ENCODE assay signal across 1 cellular context in the genomic region with DNA sequence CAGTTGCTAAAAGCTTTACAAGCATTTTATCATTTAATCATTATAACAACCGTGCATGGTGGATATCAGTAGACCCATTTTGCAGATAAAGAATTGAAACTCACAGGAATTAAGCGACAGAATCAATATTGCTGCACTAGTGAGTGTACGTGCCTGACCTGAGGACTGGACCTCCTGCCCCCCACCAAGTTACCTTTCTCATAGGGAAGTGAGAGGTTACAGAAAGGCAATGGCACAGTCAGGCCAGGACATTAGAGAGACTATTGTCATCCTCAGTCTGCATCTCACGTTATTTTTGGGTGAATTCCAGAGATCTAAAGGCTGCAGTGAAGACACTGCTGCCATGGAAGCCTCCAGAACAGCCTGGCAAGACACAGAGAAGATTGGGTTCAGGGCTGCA.
TF ChIP-seq lines count a peak whose summit lies in the region.

No MANE protein-coding gene starts in this region.

TF ChIP-seq in GM12878, 131 proteins besides CTCF, POLR2A, EP300 and RAD21 (continued from another document and continues in another):
- peak; percentile 29 for TF ChIP-seq IKZF1 (conservative IDR thresholded peaks at IDR 0.05)
- TF ChIP-seq CBX5 (IDR thresholded peaks at IDR 0.05; ENCODE audit: low read depth): no peak
- no peak for TF ChIP-seq BRCA1 (IDR thresholded peaks at IDR 0.05; ENCODE audit: low read depth, low read length)
- TF ChIP-seq, protein P1, sequence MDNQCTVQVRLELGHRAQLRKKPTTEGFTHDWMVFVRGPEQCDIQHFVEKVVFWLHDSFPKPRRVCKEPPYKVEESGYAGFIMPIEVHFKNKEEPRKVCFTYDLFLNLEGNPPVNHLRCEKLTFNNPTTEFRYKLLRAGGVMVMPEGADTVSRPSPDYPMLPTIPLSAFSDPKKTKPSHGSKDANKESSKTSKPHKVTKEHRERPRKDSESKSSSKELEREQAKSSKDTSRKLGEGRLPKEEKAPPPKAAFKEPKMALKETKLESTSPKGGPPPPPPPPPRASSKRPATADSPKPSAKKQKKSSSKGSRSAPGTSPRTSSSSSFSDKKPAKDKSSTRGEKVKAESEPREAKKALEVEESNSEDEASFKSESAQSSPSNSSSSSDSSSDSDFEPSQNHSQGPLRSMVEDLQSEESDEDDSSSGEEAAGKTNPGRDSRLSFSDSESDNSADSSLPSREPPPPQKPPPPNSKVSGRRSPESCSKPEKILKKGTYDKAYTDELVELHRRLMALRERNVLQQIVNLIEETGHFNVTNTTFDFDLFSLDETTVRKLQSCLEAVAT (IDR thresholded peaks at IDR 0.05): no peak
- TF ChIP-seq RAD51 (IDR thresholded peaks at IDR 0.05): no peak
- TF ChIP-seq BHLHE40 (IDR thresholded peaks at IDR 0.05; ENCODE audit: borderline replicate concordance in 1 of 2, low read depth in 2 of 2, low read length in 1 of 2): peak; percentile 56 to 57; a peak in 3 of 4 replicates
- TF ChIP-seq, protein P2, sequence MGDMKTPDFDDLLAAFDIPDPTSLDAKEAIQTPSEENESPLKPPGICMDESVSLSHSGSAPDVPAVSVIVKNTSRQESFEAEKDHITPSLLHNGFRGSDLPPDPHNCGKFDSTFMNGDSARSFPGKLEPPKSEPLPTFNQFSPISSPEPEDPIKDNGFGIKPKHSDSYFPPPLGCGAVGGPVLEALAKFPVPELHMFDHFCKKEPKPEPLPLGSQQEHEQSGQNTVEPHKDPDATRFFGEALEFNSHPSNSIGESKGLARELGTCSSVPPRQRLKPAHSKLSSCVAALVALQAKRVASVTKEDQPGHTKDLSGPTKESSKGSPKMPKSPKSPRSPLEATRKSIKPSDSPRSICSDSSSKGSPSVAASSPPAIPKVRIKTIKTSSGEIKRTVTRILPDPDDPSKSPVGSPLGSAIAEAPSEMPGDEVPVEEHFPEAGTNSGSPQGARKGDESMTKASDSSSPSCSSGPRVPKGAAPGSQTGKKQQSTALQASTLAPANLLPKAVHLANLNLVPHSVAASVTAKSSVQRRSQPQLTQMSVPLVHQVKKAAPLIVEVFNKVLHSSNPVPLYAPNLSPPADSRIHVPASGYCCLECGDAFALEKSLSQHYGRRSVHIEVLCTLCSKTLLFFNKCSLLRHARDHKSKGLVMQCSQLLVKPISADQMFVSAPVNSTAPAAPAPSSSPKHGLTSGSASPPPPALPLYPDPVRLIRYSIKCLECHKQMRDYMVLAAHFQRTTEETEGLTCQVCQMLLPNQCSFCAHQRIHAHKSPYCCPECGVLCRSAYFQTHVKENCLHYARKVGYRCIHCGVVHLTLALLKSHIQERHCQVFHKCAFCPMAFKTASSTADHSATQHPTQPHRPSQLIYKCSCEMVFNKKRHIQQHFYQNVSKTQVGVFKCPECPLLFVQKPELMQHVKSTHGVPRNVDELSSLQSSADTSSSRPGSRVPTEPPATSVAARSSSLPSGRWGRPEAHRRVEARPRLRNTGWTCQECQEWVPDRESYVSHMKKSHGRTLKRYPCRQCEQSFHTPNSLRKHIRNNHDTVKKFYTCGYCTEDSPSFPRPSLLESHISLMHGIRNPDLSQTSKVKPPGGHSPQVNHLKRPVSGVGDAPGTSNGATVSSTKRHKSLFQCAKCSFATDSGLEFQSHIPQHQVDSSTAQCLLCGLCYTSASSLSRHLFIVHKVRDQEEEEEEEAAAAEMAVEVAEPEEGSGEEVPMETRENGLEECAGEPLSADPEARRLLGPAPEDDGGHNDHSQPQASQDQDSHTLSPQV (IDR thresholded peaks at IDR 0.05): no peak
- TF ChIP-seq ZNF207 (IDR thresholded peaks at IDR 0.05; ENCODE audit: borderline replicate concordance): no peak
- TF ChIP-seq, protein P3, sequence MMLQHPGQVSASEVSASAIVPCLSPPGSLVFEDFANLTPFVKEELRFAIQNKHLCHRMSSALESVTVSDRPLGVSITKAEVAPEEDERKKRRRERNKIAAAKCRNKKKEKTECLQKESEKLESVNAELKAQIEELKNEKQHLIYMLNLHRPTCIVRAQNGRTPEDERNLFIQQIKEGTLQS (IDR thresholded peaks at IDR 0.05; ENCODE audit: borderline replicate concordance, extremely low read depth, low read depth, low read length): no peak
- TF ChIP-seq, protein P4, sequence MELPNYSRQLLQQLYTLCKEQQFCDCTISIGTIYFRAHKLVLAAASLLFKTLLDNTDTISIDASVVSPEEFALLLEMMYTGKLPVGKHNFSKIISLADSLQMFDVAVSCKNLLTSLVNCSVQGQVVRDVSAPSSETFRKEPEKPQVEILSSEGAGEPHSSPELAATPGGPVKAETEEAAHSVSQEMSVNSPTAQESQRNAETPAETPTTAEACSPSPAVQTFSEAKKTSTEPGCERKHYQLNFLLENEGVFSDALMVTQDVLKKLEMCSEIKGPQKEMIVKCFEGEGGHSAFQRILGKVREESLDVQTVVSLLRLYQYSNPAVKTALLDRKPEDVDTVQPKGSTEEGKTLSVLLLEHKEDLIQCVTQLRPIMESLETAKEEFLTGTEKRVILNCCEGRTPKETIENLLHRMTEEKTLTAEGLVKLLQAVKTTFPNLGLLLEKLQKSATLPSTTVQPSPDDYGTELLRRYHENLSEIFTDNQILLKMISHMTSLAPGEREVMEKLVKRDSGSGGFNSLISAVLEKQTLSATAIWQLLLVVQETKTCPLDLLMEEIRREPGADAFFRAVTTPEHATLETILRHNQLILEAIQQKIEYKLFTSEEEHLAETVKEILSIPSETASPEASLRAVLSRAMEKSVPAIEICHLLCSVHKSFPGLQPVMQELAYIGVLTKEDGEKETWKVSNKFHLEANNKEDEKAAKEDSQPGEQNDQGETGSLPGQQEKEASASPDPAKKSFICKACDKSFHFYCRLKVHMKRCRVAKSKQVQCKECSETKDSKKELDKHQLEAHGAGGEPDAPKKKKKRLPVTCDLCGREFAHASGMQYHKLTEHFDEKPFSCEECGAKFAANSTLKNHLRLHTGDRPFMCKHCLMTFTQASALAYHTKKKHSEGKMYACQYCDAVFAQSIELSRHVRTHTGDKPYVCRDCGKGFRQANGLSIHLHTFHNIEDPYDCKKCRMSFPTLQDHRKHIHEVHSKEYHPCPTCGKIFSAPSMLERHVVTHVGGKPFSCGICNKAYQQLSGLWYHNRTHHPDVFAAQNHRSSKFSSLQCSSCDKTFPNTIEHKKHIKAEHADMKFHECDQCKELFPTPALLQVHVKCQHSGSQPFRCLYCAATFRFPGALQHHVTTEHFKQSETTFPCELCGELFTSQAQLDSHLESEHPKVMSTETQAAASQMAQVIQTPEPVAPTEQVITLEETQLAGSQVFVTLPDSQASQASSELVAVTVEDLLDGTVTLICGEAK (IDR thresholded peaks at IDR 0.05; ENCODE audit: borderline replicate concordance): no peak
- no peak for TF ChIP-seq MTA3 (IDR thresholded peaks at IDR 0.05; ENCODE audit: borderline replicate concordance, low read length)
- TF ChIP-seq NR2C1 (IDR thresholded peaks at IDR 0.05): no peak
- no peak; the same call in 1 of the 2 replicates for TF ChIP-seq ZBED1 (IDR thresholded peaks at IDR 0.05; ENCODE audit: borderline replicate concordance)
- TF ChIP-seq STAT3 (IDR thresholded peaks at IDR 0.05; ENCODE audit: low read depth, low read length): no peak
- TF ChIP-seq HDAC2 (IDR thresholded peaks at IDR 0.05): no peak
- TF ChIP-seq YY1 (IDR thresholded peaks at IDR 0.05; ENCODE audit: low read depth, low read length): no peak
- no peak for TF ChIP-seq TAF1 (IDR thresholded peaks at IDR 0.05; ENCODE audit: borderline replicate concordance, low read depth, low read length)
- TF ChIP-seq IRF4 (IDR thresholded peaks at IDR 0.05; ENCODE audit: low read depth, low read length): no peak
- no peak for TF ChIP-seq HCFC1 (IDR thresholded peaks at IDR 0.05; ENCODE audit: low read length)
- no peak for TF ChIP-seq SUPT20H (IDR thresholded peaks at IDR 0.05; ENCODE audit: borderline replicate concordance, control insufficient read depth, low read depth, low read length)
- no peak for TF ChIP-seq RUNX3 (IDR thresholded peaks at IDR 0.05; ENCODE audit: low read length)
- TF ChIP-seq, protein P5, sequence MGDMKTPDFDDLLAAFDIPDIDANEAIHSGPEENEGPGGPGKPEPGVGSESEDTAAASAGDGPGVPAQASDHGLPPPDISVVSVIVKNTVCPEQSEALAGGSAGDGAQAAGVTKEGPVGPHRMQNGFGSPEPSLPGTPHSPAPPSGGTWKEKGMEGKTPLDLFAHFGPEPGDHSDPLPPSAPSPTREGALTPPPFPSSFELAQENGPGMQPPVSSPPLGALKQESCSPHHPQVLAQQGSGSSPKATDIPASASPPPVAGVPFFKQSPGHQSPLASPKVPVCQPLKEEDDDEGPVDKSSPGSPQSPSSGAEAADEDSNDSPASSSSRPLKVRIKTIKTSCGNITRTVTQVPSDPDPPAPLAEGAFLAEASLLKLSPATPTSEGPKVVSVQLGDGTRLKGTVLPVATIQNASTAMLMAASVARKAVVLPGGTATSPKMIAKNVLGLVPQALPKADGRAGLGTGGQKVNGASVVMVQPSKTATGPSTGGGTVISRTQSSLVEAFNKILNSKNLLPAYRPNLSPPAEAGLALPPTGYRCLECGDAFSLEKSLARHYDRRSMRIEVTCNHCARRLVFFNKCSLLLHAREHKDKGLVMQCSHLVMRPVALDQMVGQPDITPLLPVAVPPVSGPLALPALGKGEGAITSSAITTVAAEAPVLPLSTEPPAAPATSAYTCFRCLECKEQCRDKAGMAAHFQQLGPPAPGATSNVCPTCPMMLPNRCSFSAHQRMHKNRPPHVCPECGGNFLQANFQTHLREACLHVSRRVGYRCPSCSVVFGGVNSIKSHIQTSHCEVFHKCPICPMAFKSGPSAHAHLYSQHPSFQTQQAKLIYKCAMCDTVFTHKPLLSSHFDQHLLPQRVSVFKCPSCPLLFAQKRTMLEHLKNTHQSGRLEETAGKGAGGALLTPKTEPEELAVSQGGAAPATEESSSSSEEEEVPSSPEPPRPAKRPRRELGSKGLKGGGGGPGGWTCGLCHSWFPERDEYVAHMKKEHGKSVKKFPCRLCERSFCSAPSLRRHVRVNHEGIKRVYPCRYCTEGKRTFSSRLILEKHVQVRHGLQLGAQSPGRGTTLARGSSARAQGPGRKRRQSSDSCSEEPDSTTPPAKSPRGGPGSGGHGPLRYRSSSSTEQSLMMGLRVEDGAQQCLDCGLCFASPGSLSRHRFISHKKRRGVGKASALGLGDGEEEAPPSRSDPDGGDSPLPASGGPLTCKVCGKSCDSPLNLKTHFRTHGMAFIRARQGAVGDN (IDR thresholded peaks at IDR 0.05): peak; percentile 47; the same call in 1 of the 2 replicates
- TF ChIP-seq SP1 (IDR thresholded peaks at IDR 0.05; ENCODE audit: low read depth, low read length): no peak
- TF ChIP-seq ESRRA (IDR thresholded peaks at IDR 0.05; ENCODE audit: low read length): no peak
- TF ChIP-seq, protein P6, sequence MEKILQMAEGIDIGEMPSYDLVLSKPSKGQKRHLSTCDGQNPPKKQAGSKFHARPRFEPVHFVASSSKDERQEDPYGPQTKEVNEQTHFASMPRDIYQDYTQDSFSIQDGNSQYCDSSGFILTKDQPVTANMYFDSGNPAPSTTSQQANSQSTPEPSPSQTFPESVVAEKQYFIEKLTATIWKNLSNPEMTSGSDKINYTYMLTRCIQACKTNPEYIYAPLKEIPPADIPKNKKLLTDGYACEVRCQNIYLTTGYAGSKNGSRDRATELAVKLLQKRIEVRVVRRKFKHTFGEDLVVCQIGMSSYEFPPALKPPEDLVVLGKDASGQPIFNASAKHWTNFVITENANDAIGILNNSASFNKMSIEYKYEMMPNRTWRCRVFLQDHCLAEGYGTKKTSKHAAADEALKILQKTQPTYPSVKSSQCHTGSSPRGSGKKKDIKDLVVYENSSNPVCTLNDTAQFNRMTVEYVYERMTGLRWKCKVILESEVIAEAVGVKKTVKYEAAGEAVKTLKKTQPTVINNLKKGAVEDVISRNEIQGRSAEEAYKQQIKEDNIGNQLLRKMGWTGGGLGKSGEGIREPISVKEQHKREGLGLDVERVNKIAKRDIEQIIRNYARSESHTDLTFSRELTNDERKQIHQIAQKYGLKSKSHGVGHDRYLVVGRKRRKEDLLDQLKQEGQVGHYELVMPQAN (conservative IDR thresholded peaks at IDR 0.05): no peak
- TF ChIP-seq ZZZ3 (IDR thresholded peaks at IDR 0.05; ENCODE audit: control insufficient read depth, insufficient read length, low read depth): no peak
- no peak; the same call in 1 of the 2 replicates for TF ChIP-seq CHD2 (IDR thresholded peaks at IDR 0.05; ENCODE audit: borderline replicate concordance, low read depth, low read length)
- TF ChIP-seq SMAD1 (IDR thresholded peaks at IDR 0.05; ENCODE audit: low read depth, partially characterized antibody): no peak
- no peak for TF ChIP-seq YBX1 (IDR thresholded peaks at IDR 0.05)
- TF ChIP-seq ZNF217 (IDR thresholded peaks at IDR 0.05): no peak
- no peak for TF ChIP-seq RCOR1 (conservative IDR thresholded peaks at IDR 0.05; ENCODE audit: low read depth, low read length)
- no peak for TF ChIP-seq SIX5 (IDR thresholded peaks at IDR 0.05; ENCODE audit: low read depth, low read length, severe bottlenecking)
- TF ChIP-seq, protein P7, sequence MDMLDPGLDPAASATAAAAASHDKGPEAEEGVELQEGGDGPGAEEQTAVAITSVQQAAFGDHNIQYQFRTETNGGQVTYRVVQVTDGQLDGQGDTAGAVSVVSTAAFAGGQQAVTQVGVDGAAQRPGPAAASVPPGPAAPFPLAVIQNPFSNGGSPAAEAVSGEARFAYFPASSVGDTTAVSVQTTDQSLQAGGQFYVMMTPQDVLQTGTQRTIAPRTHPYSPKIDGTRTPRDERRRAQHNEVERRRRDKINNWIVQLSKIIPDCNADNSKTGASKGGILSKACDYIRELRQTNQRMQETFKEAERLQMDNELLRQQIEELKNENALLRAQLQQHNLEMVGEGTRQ (IDR thresholded peaks at IDR 0.05; ENCODE audit: borderline replicate concordance, low read depth, low read length): no peak
- TF ChIP-seq, protein P8, sequence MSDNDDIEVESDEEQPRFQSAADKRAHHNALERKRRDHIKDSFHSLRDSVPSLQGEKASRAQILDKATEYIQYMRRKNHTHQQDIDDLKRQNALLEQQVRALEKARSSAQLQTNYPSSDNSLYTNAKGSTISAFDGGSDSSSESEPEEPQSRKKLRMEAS (IDR thresholded peaks at IDR 0.05; ENCODE audit: low read depth, low read length): no peak
- no peak for TF ChIP-seq NBN (IDR thresholded peaks at IDR 0.05)
- TF ChIP-seq ZNF24 (IDR thresholded peaks at IDR 0.05): 0 out of 2 replicates have a peak, but pooled peaks have one; percentile 34
- TF ChIP-seq, protein P9, sequence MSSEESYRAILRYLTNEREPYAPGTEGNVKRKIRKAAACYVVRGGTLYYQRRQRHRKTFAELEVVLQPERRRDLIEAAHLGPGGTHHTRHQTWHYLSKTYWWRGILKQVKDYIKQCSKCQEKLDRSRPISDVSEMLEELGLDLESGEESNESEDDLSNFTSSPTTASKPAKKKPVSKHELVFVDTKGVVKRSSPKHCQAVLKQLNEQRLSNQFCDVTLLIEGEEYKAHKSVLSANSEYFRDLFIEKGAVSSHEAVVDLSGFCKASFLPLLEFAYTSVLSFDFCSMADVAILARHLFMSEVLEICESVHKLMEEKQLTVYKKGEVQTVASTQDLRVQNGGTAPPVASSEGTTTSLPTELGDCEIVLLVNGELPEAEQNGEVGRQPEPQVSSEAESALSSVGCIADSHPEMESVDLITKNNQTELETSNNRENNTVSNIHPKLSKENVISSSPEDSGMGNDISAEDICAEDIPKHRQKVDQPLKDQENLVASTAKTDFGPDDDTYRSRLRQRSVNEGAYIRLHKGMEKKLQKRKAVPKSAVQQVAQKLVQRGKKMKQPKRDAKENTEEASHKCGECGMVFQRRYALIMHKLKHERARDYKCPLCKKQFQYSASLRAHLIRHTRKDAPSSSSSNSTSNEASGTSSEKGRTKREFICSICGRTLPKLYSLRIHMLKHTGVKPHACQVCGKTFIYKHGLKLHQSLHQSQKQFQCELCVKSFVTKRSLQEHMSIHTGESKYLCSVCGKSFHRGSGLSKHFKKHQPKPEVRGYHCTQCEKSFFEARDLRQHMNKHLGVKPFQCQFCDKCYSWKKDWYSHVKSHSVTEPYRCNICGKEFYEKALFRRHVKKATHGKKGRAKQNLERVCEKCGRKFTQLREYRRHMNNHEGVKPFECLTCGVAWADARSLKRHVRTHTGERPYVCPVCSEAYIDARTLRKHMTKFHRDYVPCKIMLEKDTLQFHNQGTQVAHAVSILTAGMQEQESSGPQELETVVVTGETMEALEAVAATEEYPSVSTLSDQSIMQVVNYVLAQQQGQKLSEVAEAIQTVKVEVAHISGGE (CRISPR knock-in tag; IDR thresholded peaks at IDR 0.05): no peak
- no peak for TF ChIP-seq KAT2A (conservative IDR thresholded peaks at IDR 0.05; ENCODE audit: control insufficient read depth, low read depth, low read length)
